ENCODE assay signal across 8 cellular contexts in the genomic region with DNA sequence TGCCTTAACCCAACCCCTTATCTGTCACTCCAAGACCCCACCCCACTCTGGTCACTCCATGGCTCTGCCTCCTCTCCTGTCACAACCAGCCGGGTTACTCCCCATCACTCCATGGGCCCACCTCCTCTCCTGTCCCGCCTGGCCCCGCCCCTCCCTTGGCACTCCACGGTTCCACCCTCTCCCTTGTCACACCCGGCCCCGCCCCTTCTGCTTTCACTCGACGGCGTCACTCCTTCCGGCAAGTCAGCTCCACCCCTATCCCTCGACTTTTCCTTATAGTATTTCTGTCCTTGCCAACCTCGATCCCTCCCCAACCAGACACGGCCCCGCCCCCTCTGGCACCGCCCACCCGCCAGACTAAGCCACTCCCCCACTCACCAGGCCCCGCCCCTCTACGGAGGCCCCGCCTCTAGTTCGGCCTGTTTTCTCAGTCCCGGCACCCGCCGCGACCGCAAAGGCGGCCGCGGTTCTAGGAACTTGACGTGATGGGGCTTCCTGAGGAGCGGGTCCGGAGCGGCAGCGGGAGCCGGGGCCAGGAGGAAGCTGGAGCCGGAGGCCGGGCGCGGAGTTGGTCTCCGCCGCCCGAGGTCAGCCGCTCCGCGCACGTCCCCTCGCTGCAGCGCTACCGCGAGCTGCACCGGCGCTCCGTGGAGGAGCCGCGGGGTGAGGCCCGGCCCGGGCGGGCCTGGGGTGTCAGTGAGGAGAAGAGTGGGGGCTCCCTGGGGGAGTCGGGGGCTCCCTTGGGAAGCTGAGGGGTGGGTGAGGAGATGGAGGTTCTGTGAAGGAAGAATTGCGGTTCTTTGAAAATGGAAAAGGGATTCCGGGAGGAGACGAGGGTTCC. TPM values are rescaled to one million over a fixed set of nuclear protein-coding genes. Genes with fewer than 3 reads are reported as not detected.
DNase-seq lines count a peak whose midpoint lies in the region; ATAC-seq and TF ChIP-seq lines count a peak whose summit lies in the region.

A gene with protein sequence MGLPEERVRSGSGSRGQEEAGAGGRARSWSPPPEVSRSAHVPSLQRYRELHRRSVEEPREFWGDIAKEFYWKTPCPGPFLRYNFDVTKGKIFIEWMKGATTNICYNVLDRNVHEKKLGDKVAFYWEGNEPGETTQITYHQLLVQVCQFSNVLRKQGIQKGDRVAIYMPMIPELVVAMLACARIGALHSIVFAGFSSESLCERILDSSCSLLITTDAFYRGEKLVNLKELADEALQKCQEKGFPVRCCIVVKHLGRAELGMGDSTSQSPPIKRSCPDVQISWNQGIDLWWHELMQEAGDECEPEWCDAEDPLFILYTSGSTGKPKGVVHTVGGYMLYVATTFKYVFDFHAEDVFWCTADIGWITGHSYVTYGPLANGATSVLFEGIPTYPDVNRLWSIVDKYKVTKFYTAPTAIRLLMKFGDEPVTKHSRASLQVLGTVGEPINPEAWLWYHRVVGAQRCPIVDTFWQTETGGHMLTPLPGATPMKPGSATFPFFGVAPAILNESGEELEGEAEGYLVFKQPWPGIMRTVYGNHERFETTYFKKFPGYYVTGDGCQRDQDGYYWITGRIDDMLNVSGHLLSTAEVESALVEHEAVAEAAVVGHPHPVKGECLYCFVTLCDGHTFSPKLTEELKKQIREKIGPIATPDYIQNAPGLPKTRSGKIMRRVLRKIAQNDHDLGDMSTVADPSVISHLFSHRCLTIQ (plus strand): TSS at position 452 of the 841 bp plus-strand sequence. CDS start 34 bp downstream, at position 486.

- POLR2A ChIA-PET in activated CD4-positive, alpha-beta T cell treated with anti-CD3 and anti-CD28 coated beads for 36 hours (lab: Charles Lee) = interaction anchor here (1.0 kb wide), 2 partner anchors 79 to 95 kb away, joined by 3 read pairs; partner anchors contain the start of genes GSS and MYH7B

- H3K27me3 Mint-ChIP-seq in activated CD4-positive, alpha-beta T cell treated with anti-CD3 and anti-CD28 coated beads for 36 hours = no peaks in the 10 kb centered on the region

- H3K4me1 Mint-ChIP-seq in activated CD4-positive, alpha-beta T cell treated with anti-CD3 and anti-CD28 coated beads for 36 hours = peaks cover 54% of the 10 kb centered on the region

- peak within 1 kb of the TSS; percentile 90 for H3K4me3 Mint-ChIP-seq in activated CD4-positive, alpha-beta T cell treated with anti-CD3 and anti-CD28 coated beads for 36 hours

- no peak for TF ChIP-seq CTCF in choroid plexus epithelial cell (conservative IDR thresholded peaks at IDR 0.05; ENCODE audit: low read depth, low read length)

- H3K4me3 ChIP-seq in choroid plexus epithelial cell (ENCODE audit: low read depth, low read length) = peak within 1 kb of the TSS; percentile 76

- intact Hi-C loops in activated CD4-positive, alpha-beta T cell treated with anti-CD3 and anti-CD28 coated beads for 36 hours (cut with DNase I, micrococcal nuclease) = loop anchor here (1.0 to 10.0 kb wide), 14 partner anchors 15 to 883 kb away; partner anchors contain the start of genes GSS (in 2 of the 2), MYH7B (in 2 of the 2), TRPC4AP (in 2 of the 2) and AHCY (in 1 of the 2)

- DNase-seq in AG08395 (ENCODE audit: low spot score) (peak; percentile 97), NCI-H510A (lab: John Stamatoyannopoulos, UW) (peak; percentile 94), choroid plexus epithelial cell (ENCODE audit: low read depth) (peak; percentile 99), kidney glomerular epithelial cell (lab: John Stamatoyannopoulos, UW) (peak; percentile 96)
- DNase-seq in activated CD4-positive, alpha-beta T cell treated with anti-CD3 and anti-CD28 coated beads for 36 hours = peak; percentile 99
- DNase-seq in stimulated activated CD4-positive, alpha-beta T cell treated with anti-CD3 and anti-CD28 coated beads, Interleukin-15, amount 100 ng/mL, for 48 hours (ENCODE audit: low read depth in 2 of 2) = peak; percentile 96 to 97

- H3K36me3 Mint-ChIP-seq in activated CD4-positive, alpha-beta T cell treated with anti-CD3 and anti-CD28 coated beads for 36 hours (ENCODE audit: low read depth) = no peaks in the 10 kb centered on the region

- peak; percentile 69 for ATAC-seq in GM19025 (IDR thresholded peaks at IDR 0.05; ENCODE audit: low read depth, unreplicated experiment)
- peak; percentile 66 for ATAC-seq in HG03342 (IDR thresholded peaks at IDR 0.05; ENCODE audit: unreplicated experiment)
- ATAC-seq in activated CD4-positive, alpha-beta T cell treated with anti-CD3 and anti-CD28 coated beads for 36 hours = peak; percentile 86

- H3K27ac Mint-ChIP-seq in activated CD4-positive, alpha-beta T cell treated with anti-CD3 and anti-CD28 coated beads for 36 hours = peak within 1 kb of the TSS; percentile 85

- CTCF ChIA-PET in activated CD4-positive, alpha-beta T cell treated with anti-CD3 and anti-CD28 coated beads for 36 hours (lab: Charles Lee) = interaction anchor here (0.9 to 7.9 kb wide), 7 partner anchors 14 to 209 kb away, joined by 3 to 78 read pairs (median 4); partner anchors contain the start of genes GSS and MYH7B

- no peaks in the 10 kb centered on the region for H3K9me3 Mint-ChIP-seq in activated CD4-positive, alpha-beta T cell treated with anti-CD3 and anti-CD28 coated beads for 36 hours (ENCODE audit: low read depth)

RNA-seq across cellular contexts. Expression of the gene that starts here (rescaled TPM):
- 10 to 100 TPM; 29.9 to 35.1 TPM for total RNA-seq in activated CD4-positive, alpha-beta T cell treated with anti-CD3 and anti-CD28 coated beads for 36 hours

Comparison
In these comparisons a context has a peak if more than half of its experiments do, and no peak if none do; other contexts are left out.
1. Peak in every context shown above with its lines: DNase-seq, ATAC-seq and H3K4me3 ChIP-seq.